Comparison of ENCODE assay signal across 9 cellular contexts in the genomic region with DNA sequence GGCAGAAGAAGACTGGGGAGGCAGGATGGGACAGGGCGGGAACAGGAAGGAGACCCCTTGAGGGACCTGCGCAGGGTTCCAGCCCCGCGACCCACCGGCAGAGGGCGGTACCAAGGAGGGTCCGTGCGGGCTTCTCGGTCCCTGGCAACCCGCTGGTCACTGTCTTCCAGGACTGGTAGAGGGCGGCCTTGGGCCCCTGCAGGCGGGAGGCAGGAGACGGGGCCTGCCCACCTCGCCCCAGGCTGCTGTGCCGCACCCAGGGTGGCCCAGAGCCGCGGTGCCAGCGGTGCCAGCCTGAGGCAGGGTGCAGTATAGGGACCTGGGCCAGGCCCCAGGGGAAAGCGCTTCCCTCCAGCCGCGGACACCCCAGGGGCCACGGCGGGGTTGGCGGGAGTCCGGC. TPM values are rescaled to one million over a fixed set of nuclear protein-coding genes. Genes with fewer than 3 reads are reported as not detected.
DNase-seq lines count a peak whose midpoint lies in the region; ATAC-seq, FAIRE-seq and TF ChIP-seq lines count a peak whose summit lies in the region.
"Had no signal": no experiment of that assay in that cellular context is flagged by ENCODE, and none has a peak within 500 bp of the region (broad histone marks: within the 10 kb centered on the region; RNA-seq: fewer than 3 reads in every experiment).

No MANE protein-coding gene starts in this region.

- no peaks in the 10 kb centered on the region for H3K36me3 ChIP-seq in GM06990 (ENCODE audit: control insufficient read depth, insufficient read depth, low read length)
- no peaks in the 10 kb centered on the region for H3K36me3 ChIP-seq in HepG2 (replicated peaks in 1 of 2; ENCODE audit: control insufficient read depth in 1 of 2, insufficient read depth in 2 of 2, low read length in 2 of 2)
- no peaks in the 10 kb centered on the region for H3K36me3 ChIP-seq in BE2C

- peak; percentile 59 for TF ChIP-seq RAD21 in HepG2 (CRISPR knock-in tag; IDR thresholded peaks at IDR 0.05)

- no peaks in the 10 kb centered on the region for H3K27me3 ChIP-seq in GM06990 (replicated peaks; ENCODE audit: control insufficient read depth, insufficient read depth, low read length)
- peaks cover 0 to 16% of the 10 kb centered on the region in 2 experiments; a peak in 3 of 5 replicates for H3K27me3 ChIP-seq in HepG2 (ENCODE audit: control insufficient read depth in 1 of 2, insufficient read depth in 2 of 2, low read length in 2 of 2)
- H3K27me3 ChIP-seq in BE2C: no peaks in the 10 kb centered on the region

- H3K9ac ChIP-seq in HepG2 (ENCODE audit: insufficient read depth, low read depth, low read length): no peak overlapping the region

- CTCF ChIA-PET in WTC11 (lab: Charles Lee) (no interaction called here), HepG2 (lab: Yijun Ruan, JAX; ENCODE audit: low intra/inter-chr PET ratio, low total read pairs) (interaction anchor here (1.2 to 1.5 kb wide), 2 partner anchors 37 to 39 kb away, joined by 7 to 8 read pairs; no protein-coding TSS in a partner anchor)

- ATAC-seq in WTC11: peak; percentile 99
- peak; percentile 19 for ATAC-seq in central memory CD8-positive, alpha-beta T cell (replicated peaks; ENCODE audit: extremely low read depth, poor library complexity, severe bottlenecking)
- ATAC-seq in HepG2: peak; percentile 92

- H3K4me1 Mint-ChIP-seq in WTC11: peaks cover 5% of the 10 kb centered on the region
- H3K4me1 Mint-ChIP-seq in central memory CD8-positive, alpha-beta T cell: no peaks in the 10 kb centered on the region

- peak overlapping the region; percentile 41; the same call in 1 of the 2 replicates for H3K4me3 Mint-ChIP-seq in WTC11
- H3K4me3 Mint-ChIP-seq in central memory CD8-positive, alpha-beta T cell: no peak overlapping the region

- BruUV-seq in HepG2 (replicated peaks; lab: Mats Ljungman, UMichigan): no TSS peak

- H3K27ac ChIP-seq in HepG2 (ENCODE audit: extremely low read length, insufficient read depth, low read length): no peak overlapping the region

- TF ChIP-seq CTCF in GM06990 (IDR thresholded peaks at IDR 0.05; ENCODE audit: insufficient read depth, low read length, poor library complexity, severe bottlenecking) (peak; percentile 80), WTC11 (IDR thresholded peaks at IDR 0.05) (peak; percentile 60), HepG2 (CRISPR knock-in tag; IDR thresholded peaks at IDR 0.05) (peak; percentile 74), BE2C (IDR thresholded peaks at IDR 0.05; ENCODE audit: low read depth, low read length) (no peak)

- intact Hi-C loops in HepG2 (cut with micrococcal nuclease; ENCODE audit: unreplicated experiment): loop anchor here (2.0 kb wide), 1 partner anchor 38 kb away; no protein-coding TSS in a partner anchor

- no peak overlapping the region for H3K27ac Mint-ChIP-seq in WTC11
- no peak overlapping the region for H3K27ac Mint-ChIP-seq in central memory CD8-positive, alpha-beta T cell (ENCODE audit: low read depth)

- 0 out of 2 replicates have a peak, but pooled peaks cover under 1% of the 10 kb centered on the region for H3K9me3 Mint-ChIP-seq in WTC11
- no peaks in the 10 kb centered on the region for H3K9me3 Mint-ChIP-seq in central memory CD8-positive, alpha-beta T cell

- no peaks in the 10 kb centered on the region for H3K9me3 ChIP-seq in HepG2 (ENCODE audit: low read length)
- no peaks in the 10 kb centered on the region for H3K9me3 ChIP-seq in BE2C

- H2AFZ ChIP-seq in HepG2 (ENCODE audit: low read length): no peak overlapping the region

- no peaks in the 10 kb centered on the region for H4K20me1 ChIP-seq in HepG2 (ENCODE audit: insufficient read depth, low read length)

- no peaks in the 10 kb centered on the region for H3K27me3 Mint-ChIP-seq in WTC11 (ENCODE audit: low read depth)
- H3K27me3 Mint-ChIP-seq in central memory CD8-positive, alpha-beta T cell: no peaks in the 10 kb centered on the region

- H3K4me1 ChIP-seq in HepG2 (ENCODE audit: insufficient read depth, low read length): no peaks in the 10 kb centered on the region
- H3K4me1 ChIP-seq in BE2C: no peaks in the 10 kb centered on the region

- FAIRE-seq in HepG2 (lab: Jason Lieb, UNC): no peak

- no peak for TF ChIP-seq EP300 in HepG2 (IDR thresholded peaks at IDR 0.05; ENCODE audit: low read depth in 2 of 2, low read length in 2 of 2)
- no peak for TF ChIP-seq EP300 in HepG2 (CRISPR knock-in tag; IDR thresholded peaks at IDR 0.05; ENCODE audit: borderline replicate concordance)

- H3K36me3 Mint-ChIP-seq in WTC11: no peaks in the 10 kb centered on the region
- no peaks in the 10 kb centered on the region for H3K36me3 Mint-ChIP-seq in central memory CD8-positive, alpha-beta T cell (ENCODE audit: insufficient read depth)

- no peak for TF ChIP-seq POLR2A in HepG2 (IDR thresholded peaks at IDR 0.05; ENCODE audit: insufficient read depth in 1 of 2, low read depth in 2 of 2, low read length in 2 of 2)

- in situ Hi-C loops in HepG2 (cut with HindIII; ENCODE audit: extremely low pct_ligation_motif_present, low pct_unique_long_range_greater_than_20kb): no loop called here

- POLR2A ChIA-PET in WTC11 (lab: Charles Lee): no interaction called here
- POLR2A ChIA-PET in HepG2 (lab: Yijun Ruan, JAX): no interaction called here

- H3K4me3 ChIP-seq in GM06990 (replicated peaks; ENCODE audit: low read depth, low read length) (no peak overlapping the region), HepG2 (replicated peaks in 1 of 3; ENCODE audit: insufficient read depth in 1 of 3, low read depth in 2 of 3, low read length in 3 of 3) (no peak overlapping the region), BE2C (ENCODE audit: low read depth, low read length) (no peak overlapping the region)

- no peak overlapping the region for H3K4me2 ChIP-seq in HepG2 (ENCODE audit: low read depth, low read length)

- DNase-seq in GM06990 (ENCODE audit: extremely low read depth, insufficient read length): peak; percentile 68
- peak; percentile 91 for DNase-seq in WTC11 (ENCODE audit: low spot score)
- peak in 1 of 2 donors; percentile 13 for DNase-seq in central memory CD8-positive, alpha-beta T cell (ENCODE audit: low spot score in 2 of 2)
- DNase-seq in HepG2 (ENCODE audit: low spot score): no peak
- DNase-seq in stimulated activated CD4-positive, alpha-beta T cell treated with anti-CD3 and anti-CD28 coated beads, Interleukin-4, amount 100 ng/mL, for 48 hours (ENCODE audit: low read depth in 2 of 2): peak; percentile 53 to 57
- DNase-seq in NCI-H2081 treated with DMSO at 0.1 percent for 48 hours (lab: John Stamatoyannopoulos, UW): no peak
- no peak for DNase-seq in BE2C
- DNase-seq in NCI-H2196 treated with DMSO at 0.1 percent for 48 hours (lab: John Stamatoyannopoulos, UW; ENCODE audit: unreplicated experiment): no peak

- WGBS in HepG2 (ENCODE audit: low lambda C conversion rate): 62% methylated on average over 23 of the region's 25 CpGs

- H3K79me2 ChIP-seq in HepG2 (ENCODE audit: insufficient read depth, low read length): no peaks in the 10 kb centered on the region

TF ChIP-seq in HepG2, 621 proteins besides CTCF, POLR2A, EP300 and RAD21 (continues in another document):
- TF ChIP-seq GABPB1 (CRISPR knock-in tag; IDR thresholded peaks at IDR 0.05) (peak; percentile 6; the same call in 1 of the 2 replicates), HNRNPLL (IDR thresholded peaks at IDR 0.05; ENCODE audit: low read depth, low read length, poor library complexity, severe bottlenecking) (peak; percentile 33), XRCC5 (optimal IDR thresholded peaks at IDR 0.05; ENCODE audit: low read length) (peak; percentile 61)
- TF ChIP-seq, protein P1, sequence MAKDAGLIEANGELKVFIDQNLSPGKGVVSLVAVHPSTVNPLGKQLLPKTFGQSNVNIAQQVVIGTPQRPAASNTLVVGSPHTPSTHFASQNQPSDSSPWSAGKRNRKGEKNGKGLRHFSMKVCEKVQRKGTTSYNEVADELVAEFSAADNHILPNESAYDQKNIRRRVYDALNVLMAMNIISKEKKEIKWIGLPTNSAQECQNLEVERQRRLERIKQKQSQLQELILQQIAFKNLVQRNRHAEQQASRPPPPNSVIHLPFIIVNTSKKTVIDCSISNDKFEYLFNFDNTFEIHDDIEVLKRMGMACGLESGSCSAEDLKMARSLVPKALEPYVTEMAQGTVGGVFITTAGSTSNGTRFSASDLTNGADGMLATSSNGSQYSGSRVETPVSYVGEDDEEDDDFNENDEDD (CRISPR knock-in tag; IDR thresholded peaks at IDR 0.05; ENCODE audit: borderline replicate concordance): no peak
- TF ChIP-seq, protein P2, sequence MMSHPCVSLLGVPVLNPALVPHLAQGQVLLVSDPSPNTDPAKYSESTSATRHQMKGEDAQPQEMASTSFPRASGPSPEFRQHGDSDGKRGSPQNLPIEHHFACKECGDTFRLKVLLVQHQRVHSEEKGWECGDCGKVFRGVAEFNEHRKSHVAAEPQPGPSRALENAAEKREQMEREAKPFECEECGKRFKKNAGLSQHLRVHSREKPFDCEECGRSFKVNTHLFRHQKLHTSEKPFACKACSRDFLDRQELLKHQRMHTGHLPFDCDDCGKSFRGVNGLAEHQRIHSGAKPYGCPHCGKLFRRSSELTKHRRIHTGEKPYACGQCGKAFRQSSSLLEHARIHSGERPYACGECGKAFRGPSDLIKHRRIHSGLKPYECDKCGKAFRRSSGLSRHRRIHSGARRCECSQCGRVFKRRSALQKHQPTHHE (CRISPR knock-in tag; IDR thresholded peaks at IDR 0.05; ENCODE audit: borderline replicate concordance): no peak

RNA-seq across cellular contexts. Expression of gene NEURL3, which starts 34.5 kb away (rescaled TPM):
- not detected in 3 replicates for total RNA-seq in WTC11 (2021)
- 0.74 and 1.2 TPM in 2 replicates for total RNA-seq in HepG2 (2016; rRNA removed; fragmentation: Illumina TruSeq; extraction: Trizol)
- total RNA-seq in HepG2 (2016; cell fraction: cytosol; rRNA removed; fragmentation: Illumina TruSeq; extraction: Trizol; ENCODE audit: low read depth): 0.20 and 0.53 TPM in 2 replicates
- 0.73 and 1.4 TPM in 2 replicates for total RNA-seq in HepG2 (2016; cell fraction: insoluble cytoplasmic fraction; rRNA removed; fragmentation: Illumina TruSeq; extraction: Trizol)
- total RNA-seq in HepG2 (2016; cell fraction: membrane; rRNA removed; fragmentation: Illumina TruSeq; extraction: Trizol): 0.34 and 0.48 TPM in 2 replicates
- 0.62 and 0.63 TPM in 2 replicates for total RNA-seq in HepG2 (2016; cell fraction: nucleus; rRNA removed; fragmentation: Illumina TruSeq; extraction: Trizol)
- 0.16 and 0.48 TPM in 2 replicates for polyA plus RNA-seq in HepG2 (2011; rRNA removed)
- polyA plus RNA-seq in HepG2 (2011; cell fraction: cytosol; rRNA removed): 0.41 and 0.48 TPM in 2 replicates
- 0.37 and 0.74 TPM in 2 replicates for polyA plus RNA-seq in HepG2 (2011; cell fraction: nucleus; rRNA removed)
- polyA plus RNA-seq in HepG2 (2012): 0.28 TPM in 1 of 2 replicates, not detected in the other
- 0.16 and 0.27 TPM in 2 replicates for polyA plus RNA-seq in HepG2 (2016; cell fraction: cytosol; fragmentation: Illumina TruSeq; extraction: Trizol; ENCODE audit: low read depth)
- polyA plus RNA-seq in HepG2 (2016; cell fraction: insoluble cytoplasmic fraction; fragmentation: Illumina TruSeq; extraction: Trizol; ENCODE audit: low read depth): 0.81 and 0.88 TPM in 2 replicates
- polyA plus RNA-seq in HepG2 (2016; cell fraction: membrane; fragmentation: Illumina TruSeq; extraction: Trizol; ENCODE audit: low read depth): 0.49 and 0.50 TPM in 2 replicates
- polyA plus RNA-seq in HepG2 (2016; cell fraction: nucleus; fragmentation: Illumina TruSeq; extraction: Trizol; ENCODE audit: insufficient read depth, low read depth): 1.3 and 1.5 TPM in 2 replicates
- not detected in 2 replicates for polyA minus RNA-seq in HepG2 (2011; rRNA and poly(A)+ RNA removed; ENCODE audit: low replicate concordance)
- not detected in 2 replicates for polyA minus RNA-seq in HepG2 (2011; cell fraction: cytosol; rRNA and poly(A)+ RNA removed)
- not detected in 2 replicates for polyA minus RNA-seq in HepG2 (2011; cell fraction: nucleus; rRNA and poly(A)+ RNA removed)
- polyA plus RNA-seq in BE2C (2012; ENCODE audit: insufficient read depth, insufficient read length, low read depth): not detected
- polyA plus RNA-seq: neural cell had no signal

Comparison
In these comparisons a context has a peak if more than half of its experiments do, and no peak if none do; other contexts are left out.
1. DNase-seq: peak in GM06990 (single experiment), WTC11 (single experiment) and stimulated activated CD4-positive, alpha-beta T cell treated with anti-CD3 and anti-CD28 coated beads, Interleukin-4, amount 100 ng/mL, for 48 hours (2 of 2); none in HepG2 (single experiment), NCI-H2081 treated with DMSO at 0.1 percent for 48 hours (single experiment), BE2C (single experiment) and NCI-H2196 treated with DMSO at 0.1 percent for 48 hours (single experiment).
2. ATAC-seq: peak in every context shown above with its lines; median percentile 99 in WTC11; 92 in HepG2; 19 in central memory CD8-positive, alpha-beta T cell.